Comparison of ENCODE assay signal across 1 cellular context in genomic region chr17:74190154-74190553, GRCh38.
TF ChIP-seq lines count a peak whose summit lies in the region.

No MANE protein-coding gene starts in this region.

TF ChIP-seq in K562, 482 proteins besides CTCF, POLR2A, EP300 and RAD21 (continued from another document and continues in another):
- TF ChIP-seq CREB3L1 (IDR thresholded peaks at IDR 0.05; ENCODE audit: borderline replicate concordance, low read depth): no peak
- no peak for TF ChIP-seq ARID3B (CRISPR knock-in tag; IDR thresholded peaks at IDR 0.05; ENCODE audit: borderline replicate concordance)
- no peak for TF ChIP-seq POLR3A (IDR thresholded peaks at IDR 0.05; ENCODE audit: borderline replicate concordance, extremely low read depth, insufficient read depth, insufficient read length)
- TF ChIP-seq ZBTB43 (CRISPR knock-in tag; IDR thresholded peaks at IDR 0.05): no peak
- TF ChIP-seq HMGN3 (IDR thresholded peaks at IDR 0.05; ENCODE audit: borderline replicate concordance, extremely low read depth, insufficient read length, low read depth, low read length): no peak
- TF ChIP-seq RBBP5 (IDR thresholded peaks at IDR 0.05; ENCODE audit: borderline replicate concordance, insufficient read depth, low read length, poor library complexity, severe bottlenecking): no peak
- TF ChIP-seq GATA2 (CRISPR knock-in tag; IDR thresholded peaks at IDR 0.05): no peak
- peak; percentile 67; the same call in 1 of the 2 replicates for TF ChIP-seq TOE1 (IDR thresholded peaks at IDR 0.05; ENCODE audit: borderline replicate concordance)
- TF ChIP-seq TOE1 (CRISPR knock-in tag; IDR thresholded peaks at IDR 0.05; ENCODE audit: borderline replicate concordance, low read depth): no peak
- TF ChIP-seq CREM (IDR thresholded peaks at IDR 0.05; ENCODE audit: low read depth): peak; percentile 27; the same call in 1 of the 2 replicates
- TF ChIP-seq ZNF639 (CRISPR knock-in tag; conservative IDR thresholded peaks at IDR 0.05 in 1 of 2, IDR thresholded peaks at IDR 0.05 in 1 of 2): no peak
- TF ChIP-seq NR2C2 (CRISPR knock-in tag; IDR thresholded peaks at IDR 0.05): no peak
- no peak for TF ChIP-seq NR2C2 (tag; IDR thresholded peaks at IDR 0.05)
- peak; percentile 89 for TF ChIP-seq HCFC1 (IDR thresholded peaks at IDR 0.05; ENCODE audit: low read depth, low read length)
- no peak for TF ChIP-seq RBM14 (IDR thresholded peaks at IDR 0.05; ENCODE audit: borderline replicate concordance, insufficient read depth, low read depth, low read length)
- TF ChIP-seq CBFA2T2 (conservative IDR thresholded peaks at IDR 0.05): peak; percentile 43
- TF ChIP-seq ZNF197 (CRISPR knock-in tag; IDR thresholded peaks at IDR 0.05; ENCODE audit: low read depth): no peak
- TF ChIP-seq HMG20B (CRISPR knock-in tag; IDR thresholded peaks at IDR 0.05): no peak
- TF ChIP-seq ELK1 (CRISPR knock-in tag; IDR thresholded peaks at IDR 0.05): no peak
- TF ChIP-seq GATAD2A (IDR thresholded peaks at IDR 0.05): no peak
- no peak for TF ChIP-seq ATF3 (IDR thresholded peaks at IDR 0.05)
- TF ChIP-seq ATF3 (CRISPR knock-in tag; conservative IDR thresholded peaks at IDR 0.05): no peak
- no peak for TF ChIP-seq DLX4 (CRISPR knock-in tag; IDR thresholded peaks at IDR 0.05)
- TF ChIP-seq ELF2 (CRISPR knock-in tag; IDR thresholded peaks at IDR 0.05): no peak
- no peak for TF ChIP-seq ZNF695 (CRISPR knock-in tag; IDR thresholded peaks at IDR 0.05)
- no peak for TF ChIP-seq ZNF77 (CRISPR knock-in tag; IDR thresholded peaks at IDR 0.05)
- TF ChIP-seq NELFE (IDR thresholded peaks at IDR 0.05; ENCODE audit: insufficient read depth, insufficient read length): no peak
- no peak for TF ChIP-seq HNRNPLL (IDR thresholded peaks at IDR 0.05; ENCODE audit: low read depth, low read length, poor library complexity, severe bottlenecking)
- TF ChIP-seq JUND (IDR thresholded peaks at IDR 0.05; ENCODE audit: borderline replicate concordance, low read depth, low read length): 0 out of 2 replicates have a peak, but pooled peaks have one; percentile 7
- TF ChIP-seq JUND (tag; IDR thresholded peaks at IDR 0.05; ENCODE audit: borderline replicate concordance, low read depth, low read length): no peak
- no peak for TF ChIP-seq CREB5 (CRISPR knock-in tag; IDR thresholded peaks at IDR 0.05)
- TF ChIP-seq USF2 (CRISPR knock-in tag; IDR thresholded peaks at IDR 0.05): peak; percentile 88
- TF ChIP-seq CEBPG (CRISPR knock-in tag; IDR thresholded peaks at IDR 0.05): no peak
- TF ChIP-seq CEBPG (tag; conservative IDR thresholded peaks at IDR 0.05 in 1 of 2, IDR thresholded peaks at IDR 0.05 in 1 of 2): no peak
- peak; percentile 79 for TF ChIP-seq TFE3 (CRISPR knock-in tag; IDR thresholded peaks at IDR 0.05)
- TF ChIP-seq SAP30 (IDR thresholded peaks at IDR 0.05; ENCODE audit: borderline replicate concordance, insufficient read depth, low read depth, low read length, poor library complexity, severe bottlenecking): no peak
- TF ChIP-seq ZNF41 (CRISPR knock-in tag; conservative IDR thresholded peaks at IDR 0.05): no peak
- no peak for TF ChIP-seq SIRT6 (IDR thresholded peaks at IDR 0.05; ENCODE audit: low read depth, low read length)
- peak; percentile 25 for TF ChIP-seq NFYB (IDR thresholded peaks at IDR 0.05; ENCODE audit: extremely low read depth, insufficient read length)
- no peak for TF ChIP-seq MAZ (CRISPR knock-in tag; conservative IDR thresholded peaks at IDR 0.05 in 1 of 2, IDR thresholded peaks at IDR 0.05 in 1 of 2)
- TF ChIP-seq POLR2B (IDR thresholded peaks at IDR 0.05; ENCODE audit: low read depth, partially characterized antibody): no peak
- TF ChIP-seq TARDBP (IDR thresholded peaks at IDR 0.05): no peak
- no peak for TF ChIP-seq IRF9 (tag; IDR thresholded peaks at IDR 0.05)
- TF ChIP-seq TGIF2 (CRISPR knock-in tag; IDR thresholded peaks at IDR 0.05): no peak
- no peak for TF ChIP-seq BCOR (IDR thresholded peaks at IDR 0.05)
- TF ChIP-seq CBX3 (IDR thresholded peaks at IDR 0.05; ENCODE audit: borderline replicate concordance in 1 of 2, low read length in 2 of 2): no peak
- TF ChIP-seq E2F8 (IDR thresholded peaks at IDR 0.05; ENCODE audit: low read depth, partially characterized antibody): no peak
- 0 out of 2 replicates have a peak, but pooled peaks have one; percentile 50 for TF ChIP-seq MBD2 (IDR thresholded peaks at IDR 0.05; ENCODE audit: borderline replicate concordance, low read depth)
- TF ChIP-seq NR2F6 (CRISPR knock-in tag; IDR thresholded peaks at IDR 0.05): no peak
- no peak for TF ChIP-seq ILF3 (IDR thresholded peaks at IDR 0.05; ENCODE audit: borderline replicate concordance)
- no peak for TF ChIP-seq ZC3H11A (IDR thresholded peaks at IDR 0.05; ENCODE audit: low read depth, low read length)
- TF ChIP-seq JUNB (CRISPR knock-in tag; conservative IDR thresholded peaks at IDR 0.05): no peak
